In genomic region chr7:13231216-13231615, GRCh38 we compare ENCODE assay signal across 30 cellular contexts.
"Had no signal": no experiment of that assay in that cellular context is flagged by ENCODE, and none has a peak within 500 bp of the region (broad histone marks: within the 10 kb centered on the region; RNA-seq: fewer than 3 reads in every experiment).

No MANE protein-coding gene starts in this region.

- H3K27ac Mint-ChIP-seq: immature natural killer cell; memory B cell; mesothelial cell of epicardium; naive B cell; natural killer cell treated with Interleukin-12 subunit alpha and Interleukin-12 subunit beta and Interleukin-15 and Interleukin-18, amount 100 ng/mL, for 72 hours; stimulated activated naive CD8-positive, alpha-beta T cell treated with anti-CD3 and anti-CD28 coated beads, Interleukin-15, amount 100 ng/mL, for 72 hours had no signal

- DNase-seq: dorsolateral prefrontal cortex; effector CD8-positive, alpha-beta T cell; foreskin keratinocyte; heart right ventricle; hippocampal formation; immature natural killer cell; islet precursor cell; kidney glomerular epithelial cell; left colon; left ventricle myocardium superior; lower lobe of right lung; mucosa of descending colon; naive B cell; pancreas; right lobe of liver; stimulated activated CD4-positive, alpha-beta T cell treated with anti-CD3 and anti-CD28 coated beads, Interleukin-12 subunit alpha, Interleukin-12 subunit beta, amount 100 ng/mL, for 4 hours; stimulated activated CD4-positive, alpha-beta T cell treated with anti-CD3 and anti-CD28 coated beads, Interleukin-1b, Interleukin-23, amount 100 ng/mL, for 48 hours; stimulated activated CD4-positive, alpha-beta T cell treated with anti-CD3 and anti-CD28 coated beads, Interleukin-4, amount 100 ng/mL, for 1 hour; stimulated activated CD8-positive, alpha-beta memory T cell treated with anti-CD3 and anti-CD28 coated beads, Interleukin-4, amount 100 ng/mL, for 48 hours; stimulated activated naive CD4-positive, alpha-beta T cell; stimulated activated naive CD8-positive, alpha-beta T cell treated with anti-CD3 and anti-CD28 coated beads, Interleukin-15, amount 100 ng/mL, for 72 hours; thyroid gland; trophoblast cell had no signal

- H3K9me3 Mint-ChIP-seq: immature natural killer cell; memory B cell; natural killer cell treated with Interleukin-12 subunit alpha and Interleukin-12 subunit beta and Interleukin-15 and Interleukin-18, amount 100 ng/mL, for 72 hours; stimulated activated naive CD8-positive, alpha-beta T cell treated with anti-CD3 and anti-CD28 coated beads, Interleukin-15, amount 100 ng/mL, for 72 hours had no signal

- H3K9me3 ChIP-seq: esophagus muscularis mucosa, gastroesophageal sphincter, heart right ventricle, lower lobe of right lung, mucosa of descending colon, neutrophil, pancreas, right lobe of liver, thyroid gland had no signal

- H3K4me3 ChIP-seq: dorsolateral prefrontal cortex, esophagus muscularis mucosa, gastroesophageal sphincter, heart right ventricle, lower lobe of right lung, mucosa of descending colon, pancreas, right lobe of liver, smooth muscle cell, thyroid gland had no signal

- ATAC-seq: foreskin keratinocyte; gastroesophageal sphincter; heart right ventricle; left colon; left ventricle myocardium superior; lower lobe of right lung; mucosa of descending colon; natural killer cell treated with Interleukin-12 subunit alpha and Interleukin-12 subunit beta and Interleukin-15 and Interleukin-18, amount 100 ng/mL, for 72 hours; pancreas; right lobe of liver; stimulated activated naive CD8-positive, alpha-beta T cell treated with anti-CD3 and anti-CD28 coated beads, Interleukin-15, amount 100 ng/mL, for 72 hours had no signal

- H3K27me3 ChIP-seq: dorsolateral prefrontal cortex, esophagus muscularis mucosa, foreskin keratinocyte, gastroesophageal sphincter, heart right ventricle, neutrophil, pancreas, right lobe of liver, thyroid gland had no signal

- H3K36me3 ChIP-seq: esophagus muscularis mucosa, gastroesophageal sphincter, heart right ventricle, lower lobe of right lung, neutrophil, pancreas, right lobe of liver, thyroid gland had no signal

- H3K4me3 Mint-ChIP-seq: immature natural killer cell; memory B cell; mesothelial cell of epicardium; naive B cell; natural killer cell treated with Interleukin-12 subunit alpha and Interleukin-12 subunit beta and Interleukin-15 and Interleukin-18, amount 100 ng/mL, for 72 hours; stimulated activated naive CD8-positive, alpha-beta T cell treated with anti-CD3 and anti-CD28 coated beads, Interleukin-15, amount 100 ng/mL, for 72 hours had no signal

- H3K27me3 Mint-ChIP-seq: memory B cell; natural killer cell treated with Interleukin-12 subunit alpha and Interleukin-12 subunit beta and Interleukin-15 and Interleukin-18, amount 100 ng/mL, for 72 hours; stimulated activated naive CD8-positive, alpha-beta T cell treated with anti-CD3 and anti-CD28 coated beads, Interleukin-15, amount 100 ng/mL, for 72 hours had no signal

- H3K36me3 Mint-ChIP-seq: immature natural killer cell; memory B cell; mesothelial cell of epicardium; naive B cell; natural killer cell treated with Interleukin-12 subunit alpha and Interleukin-12 subunit beta and Interleukin-15 and Interleukin-18, amount 100 ng/mL, for 72 hours had no signal

- H3K4me1 Mint-ChIP-seq: immature natural killer cell; memory B cell; naive B cell; stimulated activated naive CD8-positive, alpha-beta T cell treated with anti-CD3 and anti-CD28 coated beads, Interleukin-15, amount 100 ng/mL, for 72 hours had no signal

- H3K4me2 ChIP-seq: smooth muscle cell had no signal

- H3K4me1 ChIP-seq: esophagus muscularis mucosa, foreskin keratinocyte, gastroesophageal sphincter, heart right ventricle, lower lobe of right lung, pancreas, right lobe of liver, thyroid gland had no signal

- H3K27ac ChIP-seq: dorsolateral prefrontal cortex, esophagus muscularis mucosa, foreskin keratinocyte, gastroesophageal sphincter, heart right ventricle, lower lobe of right lung, neutrophil, pancreas, right lobe of liver, thyroid gland had no signal
